Comparison of ENCODE assay signal across 25 cellular contexts in genomic region chr6:73505142-73505541, GRCh38.
"Had no signal": no experiment of that assay in that cellular context is flagged by ENCODE, and none has a peak within 500 bp of the region (broad histone marks: within the 10 kb centered on the region; RNA-seq: fewer than 3 reads in every experiment).

No MANE protein-coding gene starts in this region.

- H3K4me3 ChIP-seq: stomach, suprapubic skin, testis, thoracic aorta, thyroid gland, tibial artery, tibial nerve, transverse colon, upper lobe of left lung, upper lobe of right lung, uterus, vagina had no signal

- DNase-seq: stimulated activated CD4-positive, alpha-beta T cell treated with anti-CD3 and anti-CD28 coated beads, Interleukin-2, amount 100 ng/mL, for 48 hours; stimulated activated CD4-positive, alpha-beta T cell treated with anti-CD3 and anti-CD28 coated beads, Interleukin-4, amount 100 ng/mL, for 1 hour; stimulated activated CD4-positive, alpha-beta T cell treated with anti-CD3 and anti-CD28 coated beads, Interleukin-4, amount 100 ng/mL, for 24 hours; stimulated activated CD4-positive, alpha-beta T cell treated with anti-CD3 and anti-CD28 coated beads, Interleukin-4, amount 100 ng/mL, for 4 hours; stimulated activated CD8-positive, alpha-beta memory T cell treated with anti-CD3 and anti-CD28 coated beads, Interleukin-4, amount 100 ng/mL, for 48 hours; stimulated activated naive B cell treated with anti-CD40 and anti-IgM and Interleukin-4, amounts not matched to agents 10 μg/mL and 1 μg/mL and 100 μg/mL, for 72 hours; stimulated activated naive CD4-positive, alpha-beta T cell; stimulated activated naive CD4-positive, alpha-beta T cell treated with Interleukin-2 at 50 U/mL for 16 hours; stimulated activated naive CD8-positive, alpha-beta T cell treated with anti-CD3 and anti-CD28 coated beads, Interleukin-15, amount 100 ng/mL, for 72 hours; stimulated activated naive CD8-positive, alpha-beta T cell treated with anti-CD3 and anti-CD28 coated beads, Interleukin-15, Interleukin-2, amounts not matched to agents 100 U/mL and 50 U/mL, for 24 hours; stomach; substantia nigra; testis; thyroid gland; tibial artery; transverse colon; upper lobe of left lung; upper lobe of right lung; uterus had no signal

- H3K27ac ChIP-seq: stomach, suprapubic skin, testis, thoracic aorta, thyroid gland, tibial artery, tibial nerve, transverse colon, upper lobe of left lung, upper lobe of right lung, uterus, vagina had no signal

- H3K27me3 ChIP-seq: stomach, suprapubic skin, testis, thyroid gland, tibial artery, tibial nerve, transverse colon, upper lobe of left lung, upper lobe of right lung, uterus, vagina had no signal

- H3K9me3 ChIP-seq: stomach, suprapubic skin, testis, thoracic aorta, thyroid gland, tibial artery, tibial nerve, transverse colon, upper lobe of left lung, upper lobe of right lung, uterus, vagina had no signal

- ATAC-seq: stimulated activated effector memory CD8-positive, alpha-beta T cell treated with anti-CD3 and anti-CD28 coated beads, Interleukin-12 subunit alpha, Interleukin-12 subunit beta, amount 100 ng/mL, for 72 hours; stimulated activated memory B cell treated with anti-CD40 and anti-IgM and Interleukin-4, amounts not matched to agents 10 μg/mL and 1 μg/mL and 100 μg/mL, for 72 hours; stimulated activated naive B cell treated with anti-CD40 and anti-IgM and Interleukin-4, amounts not matched to agents 10 μg/mL and 1 μg/mL and 100 μg/mL, for 72 hours; stimulated activated naive CD8-positive, alpha-beta T cell treated with anti-CD3 and anti-CD28 coated beads, Interleukin-15, amount 100 ng/mL, for 72 hours; stimulated activated naive CD8-positive, alpha-beta T cell treated with anti-CD3 and anti-CD28 coated beads, Interleukin-15, Interleukin-2, amounts not matched to agents 100 U/mL and 50 U/mL, for 24 hours; upper lobe of right lung had no signal

- H3K4me1 ChIP-seq: stomach, suprapubic skin, testis, thyroid gland, tibial artery, tibial nerve, transverse colon, upper lobe of left lung, upper lobe of right lung, uterus, vagina had no signal

- H3K36me3 ChIP-seq: uterus had no signal
